In genomic region chr1:209652873-209653401, GRCh38 we compare ENCODE assay signal across 1 cellular context.
TF ChIP-seq lines count a peak whose summit lies in the region.

No MANE protein-coding gene starts in this region.

TF ChIP-seq in HEK293, 187 proteins besides CTCF, POLR2A, EP300 and RAD21 (continued from another document):
- TF ChIP-seq ZNF645 (tag by site-specific recombination; IDR thresholded peaks at IDR 0.05) = no peak
- no peak for TF ChIP-seq ZNF670 (tag by site-specific recombination; IDR thresholded peaks at IDR 0.05; ENCODE audit: low read depth)
- TF ChIP-seq SALL2 (tag by site-specific recombination; IDR thresholded peaks at IDR 0.05; ENCODE audit: borderline replicate concordance) = no peak
- TF ChIP-seq ZNF341 (tag by site-specific recombination; IDR thresholded peaks at IDR 0.05; ENCODE audit: low read depth) = no peak
- no peak for TF ChIP-seq ZNF211 (tag by site-specific recombination; IDR thresholded peaks at IDR 0.05; ENCODE audit: low read depth)
- TF ChIP-seq ZFP69B (tag by site-specific recombination; IDR thresholded peaks at IDR 0.05) = no peak
- no peak for TF ChIP-seq ZNF23 (tag by site-specific recombination; IDR thresholded peaks at IDR 0.05; ENCODE audit: borderline replicate concordance)
- TF ChIP-seq ZBTB1 (tag by site-specific recombination; IDR thresholded peaks at IDR 0.05) = no peak
- no peak for TF ChIP-seq SETDB1 (IDR thresholded peaks at IDR 0.05; ENCODE audit: insufficient read length, low read length)
- no peak for TF ChIP-seq KLF10 (tag by site-specific recombination; IDR thresholded peaks at IDR 0.05)
- TF ChIP-seq ZNF280D (tag by site-specific recombination; IDR thresholded peaks at IDR 0.05) = no peak
- no peak for TF ChIP-seq ZBTB6 (tag by site-specific recombination; IDR thresholded peaks at IDR 0.05)
- no peak for TF ChIP-seq WT1 (tag by site-specific recombination; IDR thresholded peaks at IDR 0.05)
- TF ChIP-seq KLF9 (tag by site-specific recombination; IDR thresholded peaks at IDR 0.05; ENCODE audit: low read depth) = no peak
- no peak for TF ChIP-seq ZNF202 (tag by site-specific recombination; IDR thresholded peaks at IDR 0.05; ENCODE audit: borderline replicate concordance)
- no peak for TF ChIP-seq ATF2 (tag by site-specific recombination; IDR thresholded peaks at IDR 0.05; ENCODE audit: low read depth)
- TF ChIP-seq ZFHX2 (tag by site-specific recombination; conservative IDR thresholded peaks at IDR 0.05) = peak; percentile 30; the same call in 1 of the 2 replicates
- TF ChIP-seq ZBTB44 (tag by site-specific recombination; IDR thresholded peaks at IDR 0.05) = no peak
- no peak for TF ChIP-seq ZNF629 (tag by site-specific recombination; IDR thresholded peaks at IDR 0.05)
- no peak for TF ChIP-seq ZNF776 (tag by site-specific recombination; IDR thresholded peaks at IDR 0.05; ENCODE audit: borderline replicate concordance)
- TF ChIP-seq ZNF274 (IDR thresholded peaks at IDR 0.05; ENCODE audit: low read length) = no peak
- TF ChIP-seq ZNF274 (tag by site-specific recombination; IDR thresholded peaks at IDR 0.05; ENCODE audit: borderline replicate concordance) = no peak
- no peak for TF ChIP-seq ZNF677 (tag by site-specific recombination; IDR thresholded peaks at IDR 0.05)
- TF ChIP-seq ZNF830 (tag by site-specific recombination; IDR thresholded peaks at IDR 0.05; ENCODE audit: low read depth) = no peak
- TF ChIP-seq ZNF639 (tag by site-specific recombination; IDR thresholded peaks at IDR 0.05) = no peak
- no peak for TF ChIP-seq ZNF549 (tag by site-specific recombination; IDR thresholded peaks at IDR 0.05)
- TF ChIP-seq ZNF518A (tag by site-specific recombination; conservative IDR thresholded peaks at IDR 0.05; ENCODE audit: low read depth) = no peak
- peak; percentile 33; the same call in 1 of the 2 replicates for TF ChIP-seq SP2 (tag by site-specific recombination; IDR thresholded peaks at IDR 0.05)
- TF ChIP-seq ZNF548 (tag by site-specific recombination; IDR thresholded peaks at IDR 0.05) = no peak
- TF ChIP-seq OSR2 (tag by site-specific recombination; IDR thresholded peaks at IDR 0.05) = peak; percentile 63
- TF ChIP-seq ZNF366 (tag by site-specific recombination; conservative IDR thresholded peaks at IDR 0.05) = no peak
- TF ChIP-seq KLF1 (tag by site-specific recombination; IDR thresholded peaks at IDR 0.05) = peak; percentile 93
- TF ChIP-seq ZBTB48 (tag by site-specific recombination; IDR thresholded peaks at IDR 0.05) = no peak
- TF ChIP-seq ZBTB7A (tag by site-specific recombination; IDR thresholded peaks at IDR 0.05; ENCODE audit: low read depth) = no peak
- TF ChIP-seq ZXDB (tag by site-specific recombination; IDR thresholded peaks at IDR 0.05) = no peak
- no peak for TF ChIP-seq ZNF10 (tag by site-specific recombination; IDR thresholded peaks at IDR 0.05)
- no peak for TF ChIP-seq ZNF654 (tag by site-specific recombination; IDR thresholded peaks at IDR 0.05; ENCODE audit: low read depth)
- TF ChIP-seq ZNF585B (tag by site-specific recombination; IDR thresholded peaks at IDR 0.05) = no peak
- TF ChIP-seq GLI2 (tag by site-specific recombination; IDR thresholded peaks at IDR 0.05; ENCODE audit: borderline replicate concordance, low read depth) = no peak
- no peak for TF ChIP-seq BCL11A (tag by site-specific recombination; IDR thresholded peaks at IDR 0.05; ENCODE audit: low read depth)
- 0 out of 2 replicates have a peak, but pooled peaks have one; percentile 40 for TF ChIP-seq ZNF660 (tag by site-specific recombination; IDR thresholded peaks at IDR 0.05)
- 0 out of 2 replicates have a peak, but pooled peaks have one; percentile 16 for TF ChIP-seq ZFP37 (tag by site-specific recombination; IDR thresholded peaks at IDR 0.05)
- TF ChIP-seq ZNF621 (tag by site-specific recombination; IDR thresholded peaks at IDR 0.05) = no peak
- TF ChIP-seq ZNF571 (tag by site-specific recombination; IDR thresholded peaks at IDR 0.05) = no peak
- TF ChIP-seq ZNF114 (tag by site-specific recombination; IDR thresholded peaks at IDR 0.05) = no peak
- no peak for TF ChIP-seq ZNF112 (tag by site-specific recombination; IDR thresholded peaks at IDR 0.05)
- TF ChIP-seq ZNF626 (tag by site-specific recombination; IDR thresholded peaks at IDR 0.05) = no peak
- TF ChIP-seq ZNF37A (tag by site-specific recombination; IDR thresholded peaks at IDR 0.05) = no peak
- TF ChIP-seq ZIC2 (tag by site-specific recombination; IDR thresholded peaks at IDR 0.05) = peak; percentile 80
- TF ChIP-seq ZNF449 (tag by site-specific recombination; IDR thresholded peaks at IDR 0.05) = no peak
